Comparison of ENCODE assay signal across 1 cellular context in genomic region chr20:33646959-33647602, GRCh38.
TF ChIP-seq lines count a peak whose summit lies in the region.

No MANE protein-coding gene starts in this region.

TF ChIP-seq in HCT116, 20 proteins besides CTCF, POLR2A, EP300 and RAD21:
- peak; percentile 42 for TF ChIP-seq REST (IDR thresholded peaks at IDR 0.05; ENCODE audit: low read depth)
